ENCODE assay signal across 28 cellular contexts in the genomic region with DNA sequence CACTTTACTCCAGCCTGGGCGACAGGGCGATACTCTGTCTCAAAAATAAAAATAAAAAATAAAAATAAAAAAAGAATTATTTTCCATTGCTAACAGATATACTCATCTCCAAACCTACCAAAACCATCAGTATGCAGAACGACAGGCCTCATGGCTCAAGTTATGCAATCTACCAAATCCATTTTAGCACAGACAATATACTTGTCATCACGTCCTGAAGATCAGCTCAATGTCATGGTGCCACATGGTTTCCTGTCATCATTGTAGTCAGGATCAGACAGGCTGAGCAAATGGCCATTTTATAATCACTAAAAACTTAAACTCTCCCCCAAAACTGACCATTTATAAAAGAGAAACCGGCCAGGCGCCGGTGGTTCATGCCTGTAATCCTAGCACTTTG.
"Had no signal": no experiment of that assay in that cellular context is flagged by ENCODE, and none has a peak within 500 bp of the region (broad histone marks: within the 10 kb centered on the region; RNA-seq: fewer than 3 reads in every experiment).

No MANE protein-coding gene starts in this region.

- H3K9me3 ChIP-seq: ascending aorta, breast epithelium, colonic mucosa, gastrocnemius medialis had no signal

- H3K4me1 ChIP-seq: colonic mucosa, foreskin keratinocyte had no signal

- H3K36me3 ChIP-seq: ascending aorta, breast epithelium, colonic mucosa, gastrocnemius medialis had no signal

- ATAC-seq: activated CD4-positive, alpha-beta T cell treated with anti-CD3 and anti-CD28 coated beads for 36 hours; activated CD8-positive, alpha-beta memory T cell treated with anti-CD3 and anti-CD28 coated beads, Interleukin-2, amount 10 ng/mL, durations not matched to agents 7 days and 5 days; activated CD8-positive, alpha-beta T cell treated with anti-CD3 and anti-CD28 coated beads, Interleukin-2, amount 10 ng/mL, durations not matched to agents 7 days and 5 days; activated naive CD8-positive, alpha-beta T cell treated with anti-CD3 and anti-CD28 coated beads, Interleukin-2, amount 50 U/mL, for 24 hours; foreskin keratinocyte; gastrocnemius medialis; T-helper 17 cell had no signal

- H3K4me3 ChIP-seq: ascending aorta, breast epithelium, cardiac muscle cell, colonic mucosa, gastrocnemius medialis had no signal

- H3K27ac ChIP-seq: cardiac muscle cell, colonic mucosa, epithelial cell of prostate, foreskin keratinocyte had no signal

- DNase-seq: activated CD4-positive, alpha-beta memory T cell treated with anti-CD3 and anti-CD28 coated beads for 36 hours; activated CD4-positive, alpha-beta T cell treated with anti-CD3 and anti-CD28 coated beads for 36 hours; activated CD4-positive, alpha-beta T cell treated with anti-CD3 and anti-CD28 coated beads, Interleukin-2, amount 10 ng/mL, durations not matched to agents 24 days and 14 days; activated CD4-positive, CD25-positive, alpha-beta regulatory T cell; activated CD4-positive, CD25-positive, alpha-beta regulatory T cell treated with anti-CD3 and anti-CD28 coated beads, Interleukin-2, amount 50 U/mL, for 72 hours; activated CD8-positive, alpha-beta memory T cell treated with anti-CD3 and anti-CD28 coated beads, Interleukin-2, amount 10 ng/mL, durations not matched to agents 7 days and 5 days; activated CD8-positive, alpha-beta memory T cell treated with anti-CD3 and anti-CD28 coated beads, Interleukin-2, amount 50 U/mL, for 4 hours; activated CD8-positive, alpha-beta T cell treated with anti-CD3 and anti-CD28 coated beads, Interleukin-2, amount 10 ng/mL, durations not matched to agents 7 days and 5 days; activated effector memory CD4-positive, alpha-beta T cell treated with anti-CD3 and anti-CD28 coated beads, Interleukin-2, amount 50 U/mL, for 16 hours; activated naive CD4-positive, alpha-beta T cell treated with anti-CD3 and anti-CD28 coated beads for 36 hours; activated naive CD8-positive, alpha-beta T cell treated with anti-CD3 and anti-CD28 coated beads for 36 hours; activated naive CD8-positive, alpha-beta T cell treated with anti-CD3 and anti-CD28 coated beads, Interleukin-2, amount 50 U/mL, for 24 hours; activated T-cell treated with anti-CD3 and anti-CD28 coated beads, Interleukin-2, amount 50 U/mL, for 1 hour; activated T-cell treated with anti-CD3 and anti-CD28 coated beads, Interleukin-2, amount 50 U/mL, for 48 hours; central memory CD4-positive, alpha-beta T cell; cerebellar nuclear complex; colonic mucosa; effector CD8-positive, alpha-beta T cell; foreskin keratinocyte; gastrocnemius medialis; glutamatergic neuron; T-helper 1 cell; T-helper 17 cell; T1000 had no signal

- H3K27me3 ChIP-seq: ascending aorta, breast epithelium, cardiac muscle cell, colonic mucosa, foreskin keratinocyte, gastrocnemius medialis had no signal
